In genomic region chr1:29181413-29182225, GRCh38 we compare ENCODE assay signal across 8 cellular contexts. TPM values are rescaled to one million over a fixed set of nuclear protein-coding genes. Genes with fewer than 3 reads are reported as not detected.
DNase-seq lines count a peak whose midpoint lies in the region; ATAC-seq and TF ChIP-seq lines count a peak whose summit lies in the region.

TSS of gene SRSF4 (minus strand) at chr1:29181900. CDS start at chr1:29181752, 148 bp downstream.

- H3K36me3 ChIP-seq in DOHH2 (ENCODE audit: control insufficient read depth, low read length): peaks cover 49% of the 10 kb centered on the region
- H3K36me3 ChIP-seq in KOPT-K1 (ENCODE audit: insufficient read depth, low read length): peaks cover 33% of the 10 kb centered on the region
- no peaks in the 10 kb centered on the region for H3K36me3 ChIP-seq in Peyer's patch
- peaks cover 0 to 2% of the 10 kb centered on the region in 2 donors for H3K36me3 ChIP-seq in esophagus (ENCODE audit: control insufficient read depth in 2 of 2, insufficient read depth in 2 of 2, low read length in 1 of 2)
- peaks cover 15% of the 10 kb centered on the region for H3K36me3 ChIP-seq in muscle layer of colon (ENCODE audit: insufficient read depth, low read length)

- peak; percentile 96 to 100 (median 100) for DNase-seq in Peyer's patch
- DNase-seq in activated T-cell treated with anti-CD3 and anti-CD28 coated beads, Interleukin-2, amount 50 U/mL, for 48 hours: peak; percentile 99 to 100
- DNase-seq in stimulated activated CD8-positive, alpha-beta memory T cell treated with anti-CD3 and anti-CD28 coated beads, Interleukin-7, amount 100 ng/mL, for 24 hours (ENCODE audit: low read depth): peak; percentile 96

- peak within 1 kb of the TSS; percentile 97 for H3K9ac ChIP-seq in muscle layer of colon (ENCODE audit: low read length)

- H3K27me3 ChIP-seq in DOHH2 (ENCODE audit: control insufficient read depth, low read length): no peaks in the 10 kb centered on the region
- H3K27me3 ChIP-seq in Peyer's patch: no peaks in the 10 kb centered on the region
- H3K27me3 ChIP-seq in esophagus (ENCODE audit: control insufficient read depth in 1 of 2, insufficient read depth in 2 of 2, low read length in 2 of 2): no peaks in the 10 kb centered on the region
- H3K27me3 ChIP-seq in muscle layer of colon (ENCODE audit: control insufficient read depth in 1 of 2, insufficient read depth in 2 of 2, low read length in 2 of 2): no peaks in the 10 kb centered on the region

- TF ChIP-seq CTCF in DOHH2 (IDR thresholded peaks at IDR 0.05; ENCODE audit: low read depth, low read length, poor library complexity, severe bottlenecking) (peak; percentile 76), Peyer's patch (IDR thresholded peaks at IDR 0.05) (peak; percentile 74 to 97 (median 90))

- peak within 1 kb of the TSS; percentile 94 for H3K4me3 ChIP-seq in DOHH2 (ENCODE audit: low read length)
- peak within 1 kb of the TSS; percentile 80 to 97 (median 92) for H3K4me3 ChIP-seq in Peyer's patch
- H3K4me3 ChIP-seq in esophagus (ENCODE audit: low read depth in 1 of 2, low read length in 2 of 2): peak within 1 kb of the TSS; percentile 84 to 99
- peak within 1 kb of the TSS; percentile 77 to 96 for H3K4me3 ChIP-seq in muscle layer of colon (ENCODE audit: low read depth in 1 of 2, low read length in 2 of 2)

- no peaks in the 10 kb centered on the region for H3F3A ChIP-seq in DOHH2 (ENCODE audit: control insufficient read depth, insufficient read depth)

- H3K27ac ChIP-seq in DOHH2 (ENCODE audit: low read depth, low read length): peak within 1 kb of the TSS; percentile 85
- H3K27ac ChIP-seq in KOPT-K1 (ENCODE audit: low read depth, low read length, poor library complexity, severe bottlenecking): peak within 1 kb of the TSS; percentile 99
- peak within 1 kb of the TSS; percentile 96 to 100 (median 99) for H3K27ac ChIP-seq in Peyer's patch
- peak within 1 kb of the TSS; percentile 98 to 100 for H3K27ac ChIP-seq in esophagus (ENCODE audit: low read depth in 2 of 2, low read length in 1 of 2)
- peak within 1 kb of the TSS; percentile 98 for H3K27ac ChIP-seq in muscle layer of colon (ENCODE audit: low read depth, low read length)

- peak within 1 kb of the TSS; percentile 91 for H3K4me2 ChIP-seq in DOHH2 (ENCODE audit: low read length)

- WGBS in esophagus, 2 donors: 0 to 1% methylated on average over 89 to 100 of the region's 100 CpGs

- H4K20me1 ChIP-seq in DOHH2 (ENCODE audit: control insufficient read depth, insufficient read depth, low read depth, low read length): peaks cover 28% of the 10 kb centered on the region

- no peaks in the 10 kb centered on the region for H3K9me2 ChIP-seq in DOHH2 (replicated peaks; ENCODE audit: control insufficient read depth, low read length)

- no peaks in the 10 kb centered on the region for H3K9me3 ChIP-seq in DOHH2 (ENCODE audit: control insufficient read depth, insufficient read depth, low read length)
- no peaks in the 10 kb centered on the region for H3K9me3 ChIP-seq in KOPT-K1 (ENCODE audit: insufficient read depth, low read length, poor library complexity, severe bottlenecking)
- no peaks in the 10 kb centered on the region for H3K9me3 ChIP-seq in Peyer's patch
- H3K9me3 ChIP-seq in esophagus (ENCODE audit: control insufficient read depth in 2 of 2, insufficient read depth in 1 of 2, low read depth in 1 of 2, low read length in 1 of 2): no peaks in the 10 kb centered on the region
- H3K9me3 ChIP-seq in muscle layer of colon (ENCODE audit: low read length): no peaks in the 10 kb centered on the region

- H3K4me1 ChIP-seq in DOHH2 (ENCODE audit: control insufficient read depth, low read length) (peaks cover 39% of the 10 kb centered on the region), Peyer's patch (peaks cover 0 to 42% (median 9%) of the 10 kb centered on the region in 4 donors), esophagus (ENCODE audit: control insufficient read depth in 2 of 2, insufficient read depth in 2 of 2, low read length in 1 of 2) (no peaks in the 10 kb centered on the region), muscle layer of colon (ENCODE audit: insufficient read depth, low read length) (peaks cover 36% of the 10 kb centered on the region)

- TF ChIP-seq POLR2A in Peyer's patch (IDR thresholded peaks at IDR 0.05): peak; percentile 77 to 86

- peaks cover 53% of the 10 kb centered on the region for H3K79me2 ChIP-seq in DOHH2 (ENCODE audit: control insufficient read depth, low read length)

- ATAC-seq in GM21786 (IDR thresholded peaks at IDR 0.05; ENCODE audit: unreplicated experiment): peak; percentile 88

RNA-seq across cellular contexts. Expression of gene SRSF4, which starts in this region (rescaled TPM):
- 100 to 1,000 TPM in 1 of 4 donors, 10 to 100 TPM in 3; 62.7 to 153 (median 88.8) TPM for total RNA-seq in Peyer's patch
- polyA plus RNA-seq in esophagus: 10 to 100 TPM; 50.8 to 71.0 TPM

Comparison
In these comparisons a context has a peak if more than half of its experiments do, and no peak if none do; other contexts are left out.
1. Peak in every context shown above with its lines: DNase-seq, ATAC-seq, H3K4me3 ChIP-seq and H3K27ac ChIP-seq.